8 cellular contexts compared by ENCODE assay signal in the genomic region with DNA sequence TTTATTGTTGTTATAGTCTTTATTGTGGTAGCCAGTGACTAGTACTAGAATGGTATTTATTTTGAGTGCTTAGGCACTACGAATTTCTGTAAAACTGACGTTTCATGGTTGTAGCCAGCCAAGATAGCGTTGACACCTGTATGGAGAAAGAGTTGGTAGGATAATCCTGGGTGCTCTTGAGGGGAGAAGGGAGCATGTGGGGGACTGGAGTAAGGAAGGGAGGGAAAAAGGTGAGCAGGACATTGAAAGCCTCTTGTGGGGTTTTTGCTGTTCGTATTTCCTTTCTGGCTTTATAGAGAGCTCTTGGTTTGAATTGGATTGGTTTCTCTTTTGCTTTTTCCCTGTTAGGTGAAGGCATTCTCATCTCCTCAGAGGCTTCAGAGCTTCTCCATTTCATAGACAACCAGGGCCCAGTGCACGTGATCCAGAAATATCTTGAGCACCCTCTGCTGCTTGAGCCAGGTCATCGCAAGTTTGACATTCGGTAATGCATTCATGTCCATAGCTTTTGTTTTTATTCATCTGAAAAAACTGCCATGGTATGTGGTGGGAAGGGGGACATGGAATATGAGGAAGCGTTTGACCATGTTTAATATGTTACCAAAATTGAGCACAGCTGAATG. TPM values are rescaled to one million over a fixed set of nuclear protein-coding genes. Genes with fewer than 3 reads are reported as not detected.
DNase-seq lines count a peak whose midpoint lies in the region; ATAC-seq and TF ChIP-seq lines count a peak whose summit lies in the region.
"Not testable (repeated sequence)": the region's sequence is repeated elsewhere in the genome, so short reads cannot be mapped to it uniquely, and the experiment has no call there.
"Had no signal": no experiment of that assay in that cellular context is flagged by ENCODE, and none has a peak within 500 bp of the region (broad histone marks: within the 10 kb centered on the region; RNA-seq: fewer than 3 reads in every experiment).

No MANE protein-coding gene starts in this region.

- not testable (repeated sequence) for TF ChIP-seq CTCF in RWPE2 (IDR thresholded peaks at IDR 0.05; ENCODE audit: poor library complexity, severe bottlenecking); lung (IDR thresholded peaks at IDR 0.05; ENCODE audit: control extremely low read depth, extremely low read depth)

- H3K36me3 ChIP-seq in RWPE2 (ENCODE audit: low read depth); lung (ENCODE audit: control insufficient read depth in 2 of 2, insufficient read depth in 2 of 2, low read length in 2 of 2): not testable (repeated sequence)

- H3K4me1 Mint-ChIP-seq in central memory CD8-positive, alpha-beta T cell = not testable (repeated sequence)

- not testable (repeated sequence) for H3K4me3 Mint-ChIP-seq in central memory CD8-positive, alpha-beta T cell

- not testable (repeated sequence) for H3K36me3 Mint-ChIP-seq in central memory CD8-positive, alpha-beta T cell (ENCODE audit: insufficient read depth)

- DNase-seq in RWPE2 (ENCODE audit: low spot score); central memory CD8-positive, alpha-beta T cell (ENCODE audit: low spot score in 2 of 2); lung (ENCODE audit: low spot score): not testable (repeated sequence)

- H3K27me3 Mint-ChIP-seq in central memory CD8-positive, alpha-beta T cell = not testable (repeated sequence)

- no CpG with 5 or more reads among the region's 8 CpGs for WGBS in lung, 2 donors

- ATAC-seq in GM18870 (IDR thresholded peaks at IDR 0.05; ENCODE audit: unreplicated experiment) = peak; percentile 64
- ATAC-seq in GM21515 (IDR thresholded peaks at IDR 0.05; ENCODE audit: unreplicated experiment) = peak; percentile 93
- peak; percentile 92 for ATAC-seq in HG02763 (IDR thresholded peaks at IDR 0.05; ENCODE audit: unreplicated experiment)
- peak; percentile 87 for ATAC-seq in HG03196 (IDR thresholded peaks at IDR 0.05; ENCODE audit: unreplicated experiment)
- ATAC-seq in RWPE2 (ENCODE audit: low read depth) = peak; percentile 58; the same call in 2 of the 3 replicates
- ATAC-seq in central memory CD8-positive, alpha-beta T cell (replicated peaks; ENCODE audit: extremely low read depth, poor library complexity, severe bottlenecking) = peak; percentile 62
- peak; percentile 75 for ATAC-seq in lung (ENCODE audit: insufficient read depth, low FRiP score)

- H3K4me1 ChIP-seq in RWPE2 (ENCODE audit: insufficient read depth, poor library complexity, severe bottlenecking); lung (ENCODE audit: control insufficient read depth in 2 of 2, insufficient read depth in 2 of 2, low read length in 2 of 2): not testable (repeated sequence)

- not testable (repeated sequence) for H3K27ac ChIP-seq in RWPE2 (ENCODE audit: poor library complexity, severe bottlenecking); lung (ENCODE audit: low read depth in 1 of 2, low read length in 1 of 2)

- H3K9me3 Mint-ChIP-seq in central memory CD8-positive, alpha-beta T cell = not testable (repeated sequence)

- not testable (repeated sequence) for H3K9me3 ChIP-seq in RWPE2 (ENCODE audit: severe bottlenecking); lung (ENCODE audit: control insufficient read depth in 2 of 2, insufficient read depth in 1 of 2, low read length in 1 of 2)

- not testable (repeated sequence) for H3K27me3 ChIP-seq in RWPE2 (ENCODE audit: insufficient read depth, poor library complexity, severe bottlenecking); lung (ENCODE audit: control insufficient read depth, insufficient read depth)

- H3K4me3 ChIP-seq in RWPE2 (ENCODE audit: severe bottlenecking); lung: not testable (repeated sequence)

- H3K27ac Mint-ChIP-seq in central memory CD8-positive, alpha-beta T cell (ENCODE audit: low read depth) = not testable (repeated sequence)

RNA-seq across cellular contexts. Expression of a gene that starts 27.2 kb away (rescaled TPM):
- 1 to 10 TPM in 1 of 2 donors, under 1 TPM in 1; 0.55 to 3.2 TPM for total RNA-seq in lung
- polyA plus RNA-seq in lung = under 1 TPM; 0.54 to 0.98 TPM
- total RNA-seq: activated CD4-positive, alpha-beta T cell treated with anti-CD3 and anti-CD28 coated beads, Interleukin-2, amount 10 ng/mL, durations not matched to agents 24 days and 14 days had no signal
